In genomic region chr7:102748605-102749322, GRCh38 we compare ENCODE assay signal across 1 cellular context.
TF ChIP-seq lines count a peak whose summit lies in the region.
"Not testable (repeated sequence)": the region's sequence is repeated elsewhere in the genome, so short reads cannot be mapped to it uniquely, and the experiment has no call there.

Gene FAM185A (plus strand): TSS chr7:102748999. CDS start chr7:102749208, 209 bp downstream.

TF ChIP-seq in HepG2, 621 proteins besides CTCF, POLR2A, EP300 and RAD21 (continued from another document and continues in another):
- TF ChIP-seq ZNF687 (CRISPR knock-in tag; IDR thresholded peaks at IDR 0.05) (peak; percentile 79), EHMT2 (IDR thresholded peaks at IDR 0.05; ENCODE audit: borderline replicate concordance, low read depth, low read length) (peak; percentile 66; the same call in 1 of the 2 replicates), TARDBP (CRISPR knock-in tag; IDR thresholded peaks at IDR 0.05) (peak; percentile 56; the same call in 1 of the 2 replicates), NAIF1 (CRISPR knock-in tag; IDR thresholded peaks at IDR 0.05; ENCODE audit: borderline replicate concordance) (0 out of 2 replicates have a peak, but pooled peaks have one; percentile 28), E2F1 (CRISPR knock-in tag; IDR thresholded peaks at IDR 0.05) (peak; percentile 79), SIX4 (CRISPR knock-in tag; IDR thresholded peaks at IDR 0.05) (0 out of 2 replicates have a peak, but pooled peaks have one; percentile 18), KDM5A (IDR thresholded peaks at IDR 0.05; ENCODE audit: borderline replicate concordance, low read length) (peak; percentile 50; the same call in 1 of the 2 replicates), HMGXB3 (CRISPR knock-in tag; IDR thresholded peaks at IDR 0.05; ENCODE audit: borderline replicate concordance) (peak; percentile 97), IRF2 (CRISPR knock-in tag; IDR thresholded peaks at IDR 0.05) (peak; percentile 91), MIER3 (CRISPR knock-in tag; IDR thresholded peaks at IDR 0.05; ENCODE audit: borderline replicate concordance) (peak; percentile 64; the same call in 1 of the 2 replicates), TGIF2 (CRISPR knock-in tag; IDR thresholded peaks at IDR 0.05) (0 out of 2 replicates have a peak, but pooled peaks have one; percentile 80), ZNF563 (CRISPR knock-in tag; IDR thresholded peaks at IDR 0.05) (0 out of 2 replicates have a peak, but pooled peaks have one; percentile 26), FOXK1 (CRISPR knock-in tag; IDR thresholded peaks at IDR 0.05; ENCODE audit: borderline replicate concordance, low read depth) (peak; percentile 63; the same call in 1 of the 2 replicates), ZFY (CRISPR knock-in tag; IDR thresholded peaks at IDR 0.05) (peak; percentile 70; the same call in 1 of the 2 replicates), TAF1 (CRISPR knock-in tag; IDR thresholded peaks at IDR 0.05) (peak; percentile 47), GABPA (IDR thresholded peaks at IDR 0.05; ENCODE audit: low read depth, low read length) (peak; percentile 30; the same call in 1 of the 2 replicates), GABPA (CRISPR knock-in tag; IDR thresholded peaks at IDR 0.05; ENCODE audit: low read depth) (peak; percentile 84), REPIN1 (CRISPR knock-in tag; IDR thresholded peaks at IDR 0.05; ENCODE audit: borderline replicate concordance, low read depth) (0 out of 2 replicates have a peak, but pooled peaks have one; percentile 30), ZFP36L1 (CRISPR knock-in tag; IDR thresholded peaks at IDR 0.05) (peak; percentile 89; the same call in 1 of the 2 replicates), ZHX2 (IDR thresholded peaks at IDR 0.05; ENCODE audit: low read depth) (peak; percentile 24; the same call in 1 of the 2 replicates), RFX5 (IDR thresholded peaks at IDR 0.05; ENCODE audit: low read depth, low read length) (peak; percentile 60), DRAP1 (CRISPR knock-in tag; IDR thresholded peaks at IDR 0.05) (peak; percentile 36; the same call in 1 of the 2 replicates), KMT2B (CRISPR knock-in tag; IDR thresholded peaks at IDR 0.05) (peak; percentile 28; the same call in 1 of the 2 replicates), MAX (IDR thresholded peaks at IDR 0.05) (0 out of 2 replicates have a peak, but pooled peaks have one; percentile 52), KLF16 (CRISPR knock-in tag; IDR thresholded peaks at IDR 0.05) (peak in 1 of 2 experiments; percentile 54; a peak in 1 of 4 replicates), POLR2G (IDR thresholded peaks at IDR 0.05; ENCODE audit: low read depth, low read length) (peak; percentile 72), PHF20 (CRISPR knock-in tag; IDR thresholded peaks at IDR 0.05) (peak; percentile 32; the same call in 1 of the 2 replicates), RBM39 (IDR thresholded peaks at IDR 0.05; ENCODE audit: low read depth, low read length, poor library complexity, severe bottlenecking) (peak; percentile 64), CREB1 (IDR thresholded peaks at IDR 0.05) (peak; percentile 69), CREB1 (CRISPR knock-in tag; IDR thresholded peaks at IDR 0.05) (peak; percentile 93), HNF1A (IDR thresholded peaks at IDR 0.05; ENCODE audit: low read depth) (0 out of 2 replicates have a peak, but pooled peaks have one; percentile 21), HNF1A (CRISPR knock-in tag; IDR thresholded peaks at IDR 0.05; ENCODE audit: borderline replicate concordance) (peak; percentile 26; the same call in 1 of the 2 replicates), THAP11 (CRISPR knock-in tag; IDR thresholded peaks at IDR 0.05) (peak; percentile 97), TFDP2 (CRISPR knock-in tag; IDR thresholded peaks at IDR 0.05) (peak; percentile 90), BHLHE40 (IDR thresholded peaks at IDR 0.05; ENCODE audit: low read length) (peak; percentile 91)
- not testable (repeated sequence) for TF ChIP-seq ZHX2 (CRISPR knock-in tag; IDR thresholded peaks at IDR 0.05; ENCODE audit: borderline replicate concordance)
